In genomic region chr7:79420464-79420863, GRCh38 we compare ENCODE assay signal across 12 cellular contexts. TPM values are rescaled to one million over a fixed set of nuclear protein-coding genes. Genes with fewer than 3 reads are reported as not detected.
A peak's percentile ranks its signal among the peaks of the same experiment; 100 is the strongest.
DNase-seq lines count a peak whose midpoint lies in the region; ATAC-seq, FAIRE-seq and TF ChIP-seq lines count a peak whose summit lies in the region.
"Had no signal": no experiment of that assay in that cellular context is flagged by ENCODE, and none has a peak within 500 bp of the region (broad histone marks: within the 10 kb centered on the region; RNA-seq: fewer than 3 reads in every experiment).

No MANE protein-coding gene starts in this region.

- H3K4me1 ChIP-seq in mammary epithelial cell (ENCODE audit: insufficient read depth, low read length): no peaks in the 10 kb centered on the region

- intact Hi-C loops in mammary epithelial cell (cut with micrococcal nuclease): no loop called here
- intact Hi-C loops in activated CD4-positive, alpha-beta T cell treated with anti-CD3 and anti-CD28 coated beads, Interleukin-2, amount 10 ng/mL, durations not matched to agents 24 days and 14 days (cut with micrococcal nuclease): no loop called here

- H3K27me3 Mint-ChIP-seq in activated CD4-positive, alpha-beta T cell treated with anti-CD3 and anti-CD28 coated beads, Interleukin-2, amount 10 ng/mL, durations not matched to agents 24 days and 14 days: no peaks in the 10 kb centered on the region

- H3K79me2 ChIP-seq in mammary epithelial cell (ENCODE audit: insufficient read depth, low read length): no peaks in the 10 kb centered on the region

- WGBS in mammary epithelial cell (ENCODE audit: low coverage, missing lambda C conversion rate): 17% methylated on average over 2 of the region's 2 CpGs

- in situ Hi-C loops in ACHN (cut with HindIII; ENCODE audit: low pct_ligation_motif_present, low pct_unique_long_range_greater_than_20kb, low sequenced_read_pairs) (no loop called here), mammary epithelial cell (cut with MboI; ENCODE audit: low sequenced_read_pairs in 2 of 2) (no loop called here)

- no peak for ATAC-seq in HG02840 (IDR thresholded peaks at IDR 0.05; ENCODE audit: low FRiP score, unreplicated experiment)
- ATAC-seq: CD8-positive, alpha-beta T cell; naive thymus-derived CD8-positive, alpha-beta T cell had no signal

- H3K27ac ChIP-seq in mammary epithelial cell (ENCODE audit: insufficient read depth, low read depth, low read length) (no peak overlapping the region), layer of hippocampus (ENCODE audit: low read depth, low read length) (peak overlapping the region; percentile 62)

- H3K27me3 ChIP-seq in mammary epithelial cell (ENCODE audit: insufficient read depth, low read length) (no peaks in the 10 kb centered on the region), layer of hippocampus (ENCODE audit: control insufficient read depth, insufficient read depth, low read length) (no peaks in the 10 kb centered on the region)

- no peak overlapping the region for H2AFZ ChIP-seq in mammary epithelial cell (ENCODE audit: low read depth, low read length)

- H3K36me3 Mint-ChIP-seq in activated CD4-positive, alpha-beta T cell treated with anti-CD3 and anti-CD28 coated beads, Interleukin-2, amount 10 ng/mL, durations not matched to agents 24 days and 14 days (ENCODE audit: low read depth): no peaks in the 10 kb centered on the region
- H3K36me3 Mint-ChIP-seq: CD8-positive, alpha-beta T cell; naive thymus-derived CD8-positive, alpha-beta T cell had no signal

- H3K9me3 ChIP-seq in mammary epithelial cell (replicated peaks; ENCODE audit: insufficient read depth, low read length): no peaks in the 10 kb centered on the region

- H3K4me3 Mint-ChIP-seq in activated CD4-positive, alpha-beta T cell treated with anti-CD3 and anti-CD28 coated beads, Interleukin-2, amount 10 ng/mL, durations not matched to agents 24 days and 14 days: no peak overlapping the region
- H3K4me3 Mint-ChIP-seq: CD8-positive, alpha-beta T cell; naive thymus-derived CD8-positive, alpha-beta T cell had no signal

- TF ChIP-seq CTCF in mammary epithelial cell (conservative IDR thresholded peaks at IDR 0.05 in 1 of 2, IDR thresholded peaks at IDR 0.05 in 1 of 2; ENCODE audit: extremely low read depth in 1 of 2, insufficient read depth in 1 of 2, low read depth in 1 of 2, low read length in 2 of 2): no peak

- DNase-seq in ACHN (peak; percentile 78), HTR-8/SVneo (ENCODE audit: insufficient read length, low spot score) (peak; percentile 2), mammary epithelial cell (peak; percentile 62), ureter (ENCODE audit: low spot score) (no peak)
- no peak for DNase-seq in activated CD4-positive, CD25-positive, alpha-beta regulatory T cell treated with anti-CD3 and anti-CD28 coated beads, Interleukin-2, amount 50 U/mL, for 72 hours
- no peak for DNase-seq in activated CD4-positive, alpha-beta T cell treated with anti-CD3 and anti-CD28 coated beads, Interleukin-2, amount 10 ng/mL, durations not matched to agents 24 days and 14 days
- DNase-seq: activated gamma-delta T cell treated with Interleukin-2 at 50 U/mL for 16 hours; CD8-positive, alpha-beta T cell; naive thymus-derived CD8-positive, alpha-beta T cell; NCI-H510A treated with DMSO at 0.1 percent for 48 hours had no signal

- H4K20me1 ChIP-seq in mammary epithelial cell (ENCODE audit: insufficient read depth, low read length): no peaks in the 10 kb centered on the region

- no peaks in the 10 kb centered on the region for H3K36me3 ChIP-seq in mammary epithelial cell (ENCODE audit: insufficient read depth, low read length)

- no peak overlapping the region for H3K9ac ChIP-seq in mammary epithelial cell (ENCODE audit: insufficient read depth, low read length)

- no peaks in the 10 kb centered on the region for H3K9me3 Mint-ChIP-seq in activated CD4-positive, alpha-beta T cell treated with anti-CD3 and anti-CD28 coated beads, Interleukin-2, amount 10 ng/mL, durations not matched to agents 24 days and 14 days
- H3K9me3 Mint-ChIP-seq: CD8-positive, alpha-beta T cell; naive thymus-derived CD8-positive, alpha-beta T cell had no signal

- no peak overlapping the region for H3K4me3 ChIP-seq in mammary epithelial cell (replicated peaks in 1 of 3; ENCODE audit: insufficient read depth in 1 of 3, low read depth in 2 of 3, low read length in 3 of 3)

- no peak overlapping the region for H3K27ac Mint-ChIP-seq in activated CD4-positive, alpha-beta T cell treated with anti-CD3 and anti-CD28 coated beads, Interleukin-2, amount 10 ng/mL, durations not matched to agents 24 days and 14 days
- H3K27ac Mint-ChIP-seq: CD8-positive, alpha-beta T cell; naive thymus-derived CD8-positive, alpha-beta T cell had no signal

- CTCF ChIA-PET in mammary epithelial cell (lab: Charles Lee; ENCODE audit: low non-redundant PET): no interaction called here

- no peaks in the 10 kb centered on the region for H3K4me1 Mint-ChIP-seq in activated CD4-positive, alpha-beta T cell treated with anti-CD3 and anti-CD28 coated beads, Interleukin-2, amount 10 ng/mL, durations not matched to agents 24 days and 14 days
- H3K4me1 Mint-ChIP-seq: naive thymus-derived CD8-positive, alpha-beta T cell had no signal

- H3K4me2 ChIP-seq in mammary epithelial cell (ENCODE audit: insufficient read depth, low read depth, low read length): no peak overlapping the region

- no TSS peak for BruUV-seq in mammary epithelial cell (replicated peaks; lab: Mats Ljungman, UMichigan)

- dilution Hi-C loops in mammary epithelial cell (cut with HindIII; ENCODE audit: low sequenced_read_pairs): no loop called here

- no peak for FAIRE-seq in HTR-8/SVneo (lab: Jason Lieb, UNC)

RNA-seq across cellular contexts. Expression of gene MAGI2, which starts 33.0 kb away (rescaled TPM):
- total RNA-seq in mammary epithelial cell: 1 to 10 TPM; 1.4 to 7.7 TPM
- polyA plus RNA-seq in mammary epithelial cell: 0.02 TPM
- polyA minus RNA-seq in mammary epithelial cell: not detected
- 25.3 TPM for total RNA-seq in ureter
- 0.12 TPM in 2 replicates for total RNA-seq in activated CD4-positive, alpha-beta T cell treated with anti-CD3 and anti-CD28 coated beads, Interleukin-2, amount 10 ng/mL, durations not matched to agents 24 days and 14 days

Comparison
In these comparisons a context has a peak if more than half of its experiments do, and no peak if none do; other contexts are left out.
1. DNase-seq: peak in ACHN (single experiment), HTR-8/SVneo (single experiment) and mammary epithelial cell (single experiment); none in ureter (single experiment), activated CD4-positive, CD25-positive, alpha-beta regulatory T cell treated with anti-CD3 and anti-CD28 coated beads, Interleukin-2, amount 50 U/mL, for 72 hours (single experiment) and activated CD4-positive, alpha-beta T cell treated with anti-CD3 and anti-CD28 coated beads, Interleukin-2, amount 10 ng/mL, durations not matched to agents 24 days and 14 days (single experiment).